In the genomic region with DNA sequence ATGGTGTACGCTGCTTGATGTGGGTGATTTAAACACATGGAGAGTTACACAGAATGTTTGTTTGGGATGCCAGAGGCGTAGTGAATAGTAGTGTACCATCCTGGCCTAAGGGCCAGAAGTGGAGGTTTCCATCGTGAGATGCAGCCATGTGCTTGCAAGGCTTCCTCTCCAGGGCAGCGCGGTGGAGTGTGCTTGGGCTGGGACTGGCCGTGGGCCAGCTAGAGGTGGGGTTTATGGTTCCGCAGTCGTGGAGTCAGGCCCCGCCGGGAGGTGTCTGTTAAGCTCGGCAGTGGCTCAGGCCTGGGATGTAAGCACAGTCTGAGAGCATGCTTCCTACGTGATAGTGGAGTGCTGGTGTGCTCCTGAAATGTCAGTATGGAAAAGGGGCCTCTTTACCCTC, we compare ENCODE assay signal across 1 cellular context.
TF ChIP-seq lines count a peak whose summit lies in the region.

No MANE protein-coding gene starts in this region.

TF ChIP-seq in GM23338, 12 proteins besides CTCF, POLR2A, EP300 and RAD21 (continued from another document):
- TF ChIP-seq, protein P1, sequence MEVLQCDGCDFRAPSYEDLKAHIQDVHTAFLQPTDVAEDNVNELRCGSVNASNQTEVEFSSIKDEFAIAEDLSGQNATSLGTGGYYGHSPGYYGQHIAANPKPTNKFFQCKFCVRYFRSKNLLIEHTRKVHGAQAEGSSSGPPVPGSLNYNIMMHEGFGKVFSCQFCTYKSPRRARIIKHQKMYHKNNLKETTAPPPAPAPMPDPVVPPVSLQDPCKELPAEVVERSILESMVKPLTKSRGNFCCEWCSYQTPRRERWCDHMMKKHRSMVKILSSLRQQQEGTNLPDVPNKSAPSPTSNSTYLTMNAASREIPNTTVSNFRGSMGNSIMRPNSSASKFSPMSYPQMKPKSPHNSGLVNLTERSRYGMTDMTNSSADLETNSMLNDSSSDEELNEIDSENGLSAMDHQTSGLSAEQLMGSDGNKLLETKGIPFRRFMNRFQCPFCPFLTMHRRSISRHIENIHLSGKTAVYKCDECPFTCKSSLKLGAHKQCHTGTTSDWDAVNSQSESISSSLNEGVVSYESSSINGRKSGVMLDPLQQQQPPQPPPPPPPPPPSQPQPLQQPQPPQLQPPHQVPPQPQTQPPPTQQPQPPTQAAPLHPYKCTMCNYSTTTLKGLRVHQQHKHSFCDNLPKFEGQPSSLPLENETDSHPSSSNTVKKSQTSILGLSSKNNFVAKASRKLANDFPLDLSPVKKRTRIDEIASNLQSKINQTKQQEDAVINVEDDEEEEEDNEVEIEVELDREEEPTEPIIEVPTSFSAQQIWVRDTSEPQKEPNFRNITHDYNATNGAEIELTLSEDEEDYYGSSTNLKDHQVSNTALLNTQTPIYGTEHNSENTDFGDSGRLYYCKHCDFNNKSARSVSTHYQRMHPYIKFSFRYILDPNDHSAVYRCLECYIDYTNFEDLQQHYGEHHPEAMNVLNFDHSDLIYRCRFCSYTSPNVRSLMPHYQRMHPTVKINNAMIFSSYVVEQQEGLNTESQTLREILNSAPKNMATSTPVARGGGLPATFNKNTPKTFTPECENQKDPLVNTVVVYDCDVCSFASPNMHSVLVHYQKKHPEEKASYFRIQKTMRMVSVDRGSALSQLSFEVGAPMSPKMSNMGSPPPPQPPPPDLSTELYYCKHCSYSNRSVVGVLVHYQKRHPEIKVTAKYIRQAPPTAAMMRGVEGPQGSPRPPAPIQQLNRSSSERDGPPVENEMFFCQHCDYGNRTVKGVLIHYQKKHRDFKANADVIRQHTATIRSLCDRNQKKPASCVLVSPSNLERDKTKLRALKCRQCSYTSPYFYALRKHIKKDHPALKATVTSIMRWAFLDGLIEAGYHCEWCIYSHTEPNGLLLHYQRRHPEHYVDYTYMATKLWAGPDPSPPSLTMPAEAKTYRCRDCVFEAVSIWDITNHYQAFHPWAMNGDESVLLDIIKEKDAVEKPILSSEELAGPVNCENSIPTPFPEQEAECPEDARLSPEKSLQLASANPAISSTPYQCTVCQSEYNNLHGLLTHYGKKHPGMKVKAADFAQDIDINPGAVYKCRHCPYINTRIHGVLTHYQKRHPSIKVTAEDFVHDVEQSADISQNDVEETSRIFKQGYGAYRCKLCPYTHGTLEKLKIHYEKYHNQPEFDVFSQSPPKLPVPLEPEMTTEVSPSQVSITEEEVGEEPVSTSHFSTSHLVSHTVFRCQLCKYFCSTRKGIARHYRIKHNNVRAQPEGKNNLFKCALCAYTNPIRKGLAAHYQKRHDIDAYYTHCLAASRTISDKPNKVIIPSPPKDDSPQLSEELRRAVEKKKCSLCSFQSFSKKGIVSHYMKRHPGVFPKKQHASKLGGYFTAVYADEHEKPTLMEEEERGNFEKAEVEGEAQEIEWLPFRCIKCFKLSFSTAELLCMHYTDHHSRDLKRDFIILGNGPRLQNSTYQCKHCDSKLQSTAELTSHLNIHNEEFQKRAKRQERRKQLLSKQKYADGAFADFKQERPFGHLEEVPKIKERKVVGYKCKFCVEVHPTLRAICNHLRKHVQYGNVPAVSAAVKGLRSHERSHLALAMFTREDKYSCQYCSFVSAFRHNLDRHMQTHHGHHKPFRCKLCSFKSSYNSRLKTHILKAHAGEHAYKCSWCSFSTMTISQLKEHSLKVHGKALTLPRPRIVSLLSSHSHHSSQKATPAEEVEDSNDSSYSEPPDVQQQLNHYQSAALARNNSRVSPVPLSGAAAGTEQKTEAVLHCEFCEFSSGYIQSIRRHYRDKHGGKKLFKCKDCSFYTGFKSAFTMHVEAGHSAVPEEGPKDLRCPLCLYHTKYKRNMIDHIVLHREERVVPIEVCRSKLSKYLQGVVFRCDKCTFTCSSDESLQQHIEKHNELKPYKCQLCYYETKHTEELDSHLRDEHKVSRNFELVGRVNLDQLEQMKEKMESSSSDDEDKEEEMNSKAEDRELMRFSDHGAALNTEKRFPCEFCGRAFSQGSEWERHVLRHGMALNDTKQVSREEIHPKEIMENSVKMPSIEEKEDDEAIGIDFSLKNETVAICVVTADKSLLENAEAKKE (CRISPR knock-in tag; IDR thresholded peaks at IDR 0.05), result no peak
- TF ChIP-seq CREB1 (CRISPR knock-in tag; IDR thresholded peaks at IDR 0.05; ENCODE audit: low read depth) (no peak), EZH2phosphoT487 (IDR thresholded peaks at IDR 0.05; ENCODE audit: unreplicated experiment) (no peak), EZH2 (IDR thresholded peaks at IDR 0.05; ENCODE audit: low read depth, unreplicated experiment) (no peak), STAT1 (IDR thresholded peaks at IDR 0.05; ENCODE audit: unreplicated experiment) (no peak), POLR2AphosphoS5 (IDR thresholded peaks at IDR 0.05; ENCODE audit: low read depth) (no peak)
TF ChIP-seq in GM23338: peak in this region for 0.
